Comparison of ENCODE assay signal across 9 cellular contexts in genomic region chr17:82103588-82104451, GRCh38. TPM values are rescaled to one million over a fixed set of nuclear protein-coding genes. Genes with fewer than 3 reads are reported as not detected.
DNase-seq lines count a peak whose midpoint lies in the region; ATAC-seq and TF ChIP-seq lines count a peak whose summit lies in the region.
"Had no signal": no experiment of that assay in that cellular context is flagged by ENCODE, and none has a peak within 500 bp of the region (broad histone marks: within the 10 kb centered on the region; RNA-seq: fewer than 3 reads in every experiment).

No MANE protein-coding gene starts in this region.

- H3K36me3 ChIP-seq in mesendoderm (ENCODE audit: control insufficient read depth, insufficient read depth, low read length): no peaks in the 10 kb centered on the region
- H3K36me3 ChIP-seq in upper lobe of right lung: no peaks in the 10 kb centered on the region

- peak overlapping the region; percentile 61 for H3K18ac ChIP-seq in mesendoderm (ENCODE audit: low read length)

- DNase-seq in activated T-cell treated with anti-CD3 and anti-CD28 coated beads, Interleukin-2, amount 50 U/mL, for 72 hours: no peak
- DNase-seq in activated T-cell treated with anti-CD3 and anti-CD28 coated beads, Interleukin-2, amount 50 U/mL, for 1 hour: no peak
- peak; percentile 91 for DNase-seq in ecto neural progenitor cell (ENCODE audit: low spot score)
- DNase-seq in mesendoderm: peak; percentile 92
- peak; percentile 89 for DNase-seq in upper lobe of right lung
- no peak for DNase-seq in stimulated activated naive CD4-positive, alpha-beta T cell treated with Interleukin-2 at 50 U/mL for 16 hours (lab: John Stamatoyannopoulos, UW)
- DNase-seq in SW480 (ENCODE audit: low spot score): no peak
- DNase-seq: activated CD4-positive, alpha-beta T cell treated with anti-CD3 and anti-CD28 coated beads, Interleukin-2, amount 10 ng/mL, durations not matched to agents 24 days and 14 days had no signal

- H3K4me3 ChIP-seq in mesendoderm (ENCODE audit: low read length) (no peak overlapping the region), upper lobe of right lung (no peak overlapping the region)

- H3K9ac ChIP-seq in mesendoderm (ENCODE audit: low read length): peak overlapping the region; percentile 67

- H3K4me3 Mint-ChIP-seq in activated T-cell treated with anti-CD3 and anti-CD28 coated beads, Interleukin-2, amount 50 U/mL, for 72 hours: no peak overlapping the region
- H3K4me3 Mint-ChIP-seq: activated CD4-positive, alpha-beta T cell treated with anti-CD3 and anti-CD28 coated beads, Interleukin-2, amount 10 ng/mL, durations not matched to agents 24 days and 14 days had no signal

- peak overlapping the region; percentile 8 for H3K27ac Mint-ChIP-seq in activated T-cell treated with anti-CD3 and anti-CD28 coated beads, Interleukin-2, amount 50 U/mL, for 72 hours
- H3K27ac Mint-ChIP-seq: activated CD4-positive, alpha-beta T cell treated with anti-CD3 and anti-CD28 coated beads, Interleukin-2, amount 10 ng/mL, durations not matched to agents 24 days and 14 days had no signal

- H3K23ac ChIP-seq in mesendoderm (ENCODE audit: low read length): peak overlapping the region; percentile 33

- H3K4ac ChIP-seq in mesendoderm (ENCODE audit: low read depth, low read length): peak overlapping the region; percentile 83

- H3K4me1 ChIP-seq in mesendoderm (ENCODE audit: control insufficient read depth, low read depth, low read length) (peaks cover 15% of the 10 kb centered on the region), upper lobe of right lung (peaks cover 55% of the 10 kb centered on the region)

- H3K27ac ChIP-seq in mesendoderm (ENCODE audit: low read depth, low read length) (peak overlapping the region; percentile 88), upper lobe of right lung (peak overlapping the region; percentile 90)

- H2BK5ac ChIP-seq in mesendoderm (ENCODE audit: low read length): peak overlapping the region; percentile 64

- H3K27me3 Mint-ChIP-seq in activated T-cell treated with anti-CD3 and anti-CD28 coated beads, Interleukin-2, amount 50 U/mL, for 72 hours (ENCODE audit: low read depth): no peaks in the 10 kb centered on the region
- H3K27me3 Mint-ChIP-seq: activated CD4-positive, alpha-beta T cell treated with anti-CD3 and anti-CD28 coated beads, Interleukin-2, amount 10 ng/mL, durations not matched to agents 24 days and 14 days had no signal

- no peak for TF ChIP-seq CTCF in upper lobe of right lung (IDR thresholded peaks at IDR 0.05)

- no peaks in the 10 kb centered on the region for H3K9me3 ChIP-seq in upper lobe of right lung

- no peak for ATAC-seq in activated T-cell treated with anti-CD3 and anti-CD28 coated beads, Interleukin-2, amount 50 U/mL, for 72 hours (replicated peaks in 1 of 2)
- ATAC-seq in upper lobe of right lung (peak; percentile 56), HG03135 (IDR thresholded peaks at IDR 0.05; ENCODE audit: unreplicated experiment) (no peak)

- no peak overlapping the region for H4K8ac ChIP-seq in mesendoderm (ENCODE audit: low read depth, low read length)

- H2BK120ac ChIP-seq in mesendoderm (ENCODE audit: low read depth, low read length): peak overlapping the region; percentile 28

- peaks cover 34% of the 10 kb centered on the region for H3K4me1 Mint-ChIP-seq in activated T-cell treated with anti-CD3 and anti-CD28 coated beads, Interleukin-2, amount 50 U/mL, for 72 hours (ENCODE audit: low read depth)

- no peak overlapping the region for H4K5ac ChIP-seq in mesendoderm (ENCODE audit: low read length)

- peak overlapping the region; percentile 19 for H3K4me2 ChIP-seq in mesendoderm (ENCODE audit: low read length)

- WGBS in mesendoderm (ENCODE audit: extremely low coverage, insufficient coverage, low lambda C conversion rate): no CpG with 5 or more reads among the region's 24 CpGs

- peaks cover 2% of the 10 kb centered on the region for H3K79me1 ChIP-seq in mesendoderm (ENCODE audit: low read length)

- peak overlapping the region; percentile 91 for H3K56ac ChIP-seq in mesendoderm (ENCODE audit: low read length)

- peak overlapping the region; percentile 77 for H2AK5ac ChIP-seq in mesendoderm (ENCODE audit: low read length)

- H3K36me3 Mint-ChIP-seq in activated T-cell treated with anti-CD3 and anti-CD28 coated beads, Interleukin-2, amount 50 U/mL, for 72 hours (ENCODE audit: insufficient read depth in 2 of 2): no peaks in the 10 kb centered on the region

- no peak overlapping the region for H2BK15ac ChIP-seq in mesendoderm (replicated peaks; ENCODE audit: low read depth)

- H3K27me3 ChIP-seq in mesendoderm (ENCODE audit: insufficient read depth, low read length, poor library complexity) (no peaks in the 10 kb centered on the region), upper lobe of right lung (no peaks in the 10 kb centered on the region)

- no peaks in the 10 kb centered on the region for H3K9me3 Mint-ChIP-seq in activated T-cell treated with anti-CD3 and anti-CD28 coated beads, Interleukin-2, amount 50 U/mL, for 72 hours
- H3K9me3 Mint-ChIP-seq: activated CD4-positive, alpha-beta T cell treated with anti-CD3 and anti-CD28 coated beads, Interleukin-2, amount 10 ng/mL, durations not matched to agents 24 days and 14 days had no signal

- H3K79me2 ChIP-seq in mesendoderm (ENCODE audit: control insufficient read depth, insufficient read depth, low read length): peaks cover 7% of the 10 kb centered on the region

- intact Hi-C loops in upper lobe of right lung (cut with DNase I): no loop called here

RNA-seq across cellular contexts. Expression of gene FASN, which starts 5.8 kb away (rescaled TPM):
- 10 to 100 TPM; 90.5 to 91.2 TPM for total RNA-seq in activated T-cell treated with anti-CD3 and anti-CD28 coated beads, Interleukin-2, amount 50 U/mL, for 72 hours
- polyA plus RNA-seq in mesendoderm (2013, experiment 1 of 2): 182 TPM
- 181 TPM for polyA plus RNA-seq in mesendoderm (2013, experiment 2 of 2)
- 432 TPM for total RNA-seq in upper lobe of right lung

RNA-seq across cellular contexts. Expression of gene DUS1L, which starts 38.2 kb away (rescaled TPM):
- total RNA-seq in activated T-cell treated with anti-CD3 and anti-CD28 coated beads, Interleukin-2, amount 50 U/mL, for 72 hours: 100 to 1,000 TPM; 109 to 121 TPM
- 35.4 TPM for polyA plus RNA-seq in mesendoderm (2013, experiment 1 of 2)
- 32.5 TPM for polyA plus RNA-seq in mesendoderm (2013, experiment 2 of 2)
- 82.4 TPM for total RNA-seq in upper lobe of right lung

RNA-seq across cellular contexts. Expression of gene GPS1, which starts 52.1 kb away (rescaled TPM):
- 10 to 100 TPM; 55.1 to 73.5 TPM for total RNA-seq in activated T-cell treated with anti-CD3 and anti-CD28 coated beads, Interleukin-2, amount 50 U/mL, for 72 hours
- 88.2 TPM for polyA plus RNA-seq in mesendoderm (2013, experiment 1 of 2)
- polyA plus RNA-seq in mesendoderm (2013, experiment 2 of 2): 89.5 TPM
- 78.0 TPM for total RNA-seq in upper lobe of right lung

RNA-seq across cellular contexts. Expression of gene RFNG, which starts 52.2 kb away (rescaled TPM):
- total RNA-seq in activated T-cell treated with anti-CD3 and anti-CD28 coated beads, Interleukin-2, amount 50 U/mL, for 72 hours: 10 to 100 TPM; 31.0 to 42.2 TPM
- 15.5 TPM for polyA plus RNA-seq in mesendoderm (2013, experiment 1 of 2)
- 14.9 TPM for polyA plus RNA-seq in mesendoderm (2013, experiment 2 of 2)
- 38.5 TPM for total RNA-seq in upper lobe of right lung

Comparison
In these comparisons a context has a peak if more than half of its experiments do, and no peak if none do; other contexts are left out.
1. DNase-seq: peak in ecto neural progenitor cell (single experiment), mesendoderm (single experiment) and upper lobe of right lung (single experiment); none in activated T-cell treated with anti-CD3 and anti-CD28 coated beads, Interleukin-2, amount 50 U/mL, for 72 hours (0 of 2), activated T-cell treated with anti-CD3 and anti-CD28 coated beads, Interleukin-2, amount 50 U/mL, for 1 hour (single experiment), stimulated activated naive CD4-positive, alpha-beta T cell treated with Interleukin-2 at 50 U/mL for 16 hours (single experiment) and SW480 (single experiment).